In genomic region chr10:113273151-113273876, GRCh38 we compare ENCODE assay signal across 11 cellular contexts.
DNase-seq lines count a peak whose midpoint lies in the region; ATAC-seq and TF ChIP-seq lines count a peak whose summit lies in the region.
"Had no signal": no experiment of that assay in that cellular context is flagged by ENCODE, and none has a peak within 500 bp of the region (broad histone marks: within the 10 kb centered on the region; RNA-seq: fewer than 3 reads in every experiment).

No MANE protein-coding gene starts in this region.

- H3K4me1 ChIP-seq in mesenchymal stem cell (ENCODE audit: control insufficient read depth, insufficient read depth, low read depth, low read length) (peaks cover 16% of the 10 kb centered on the region), thyroid gland (no peaks in the 10 kb centered on the region)
- H3K4me1 ChIP-seq: breast epithelium had no signal

- H3K27me3 ChIP-seq in mesenchymal stem cell (ENCODE audit: control insufficient read depth in 1 of 2, insufficient read depth in 1 of 2, low read length in 2 of 2) (no peaks in the 10 kb centered on the region), thyroid gland (no peaks in the 10 kb centered on the region)
- H3K27me3 ChIP-seq: breast epithelium had no signal

- peak overlapping the region; percentile 71 for H3K9ac ChIP-seq in mesenchymal stem cell (ENCODE audit: low read length)

- H4K91ac ChIP-seq in mesenchymal stem cell (ENCODE audit: low read length): no peak overlapping the region

- no peak overlapping the region for H3K23ac ChIP-seq in mesenchymal stem cell (ENCODE audit: low read length in 2 of 2)

- peak overlapping the region; percentile 39 for H3K4me2 ChIP-seq in mesenchymal stem cell (ENCODE audit: low read length, poor library complexity, severe bottlenecking)

- TF ChIP-seq CTCF in thyroid gland (IDR thresholded peaks at IDR 0.05): no peak

- H2AK5ac ChIP-seq in mesenchymal stem cell (ENCODE audit: low read length, severe bottlenecking): no peak overlapping the region

- H2BK12ac ChIP-seq in mesenchymal stem cell (ENCODE audit: low read length in 2 of 2): peak overlapping the region in 1 of 2 experiments; percentile 2

- no peak overlapping the region for H3K14ac ChIP-seq in mesenchymal stem cell (ENCODE audit: low read length in 2 of 2)

- H3K4me3 ChIP-seq in mesenchymal stem cell (ENCODE audit: insufficient read depth in 1 of 2, low read depth in 1 of 2, low read length in 2 of 2) (peak overlapping the region in 1 of 2 experiments; percentile 11), thyroid gland (replicated peaks in 1 of 3) (no peak overlapping the region)

- DNase-seq in MV-4-11 (lab: John Stamatoyannopoulos, UW) (peak; percentile 92), ecto neural progenitor cell (ENCODE audit: low spot score) (peak; percentile 61), mesenchymal stem cell (peak; percentile 18), thyroid gland (peak; percentile 5 to 7), NCI-H1417 (lab: John Stamatoyannopoulos, UW) (no peak), NCI-H2081 treated with DMSO at 0.1 percent for 48 hours (lab: John Stamatoyannopoulos, UW) (no peak), RPMI8226 (no peak)
- DNase-seq: activated CD4-positive, alpha-beta T cell treated with anti-CD3 and anti-CD28 coated beads, Interleukin-2, amount 50 U/mL, for 1 hour; NCI-H748 treated with DMSO at 0.1 percent for 48 hours had no signal

- H4K8ac ChIP-seq in mesenchymal stem cell (ENCODE audit: low read length): peak overlapping the region; percentile 20

- WGBS in mesenchymal stem cell: 16% methylated on average over 19 of the region's 19 CpGs
- 48 to 62% methylated on average over 19 of the region's 19 CpGs for WGBS in thyroid gland, 2 donors

- H2BK5ac ChIP-seq in mesenchymal stem cell (ENCODE audit: low read depth, low read length, poor library complexity, severe bottlenecking): peak overlapping the region; percentile 8

- intact Hi-C loops in thyroid gland (cut with DNase I): no loop called here

- peak overlapping the region; percentile 25 to 61 for H3K18ac ChIP-seq in mesenchymal stem cell (ENCODE audit: low read depth in 1 of 2, low read length in 2 of 2)

- H3K27ac ChIP-seq in mesenchymal stem cell (ENCODE audit: low read length, poor library complexity, severe bottlenecking) (peak overlapping the region; percentile 87), thyroid gland (peak overlapping the region in 1 of 3 donors; percentile 75)

- peak overlapping the region; percentile 0 for H2BK15ac ChIP-seq in mesenchymal stem cell (ENCODE audit: low read depth, poor library complexity, severe bottlenecking)

- H2AFZ ChIP-seq in mesenchymal stem cell (ENCODE audit: low read depth, low read length): peak overlapping the region; percentile 73

- H3K36me3 ChIP-seq in mesenchymal stem cell (ENCODE audit: control insufficient read depth in 1 of 2, insufficient read depth in 2 of 2, low read depth in 1 of 2, low read length in 2 of 2) (no peaks in the 10 kb centered on the region), thyroid gland (no peaks in the 10 kb centered on the region)
- H3K36me3 ChIP-seq: breast epithelium had no signal

- H2BK120ac ChIP-seq in mesenchymal stem cell (ENCODE audit: low read depth, low read length): no peak overlapping the region

- no peaks in the 10 kb centered on the region for H3K79me1 ChIP-seq in mesenchymal stem cell (replicated peaks; ENCODE audit: low read length, poor library complexity, severe bottlenecking)

- no peak for ATAC-seq in HG02852 (IDR thresholded peaks at IDR 0.05; ENCODE audit: unreplicated experiment)

- peaks cover 23% of the 10 kb centered on the region for H3K9me3 ChIP-seq in mesenchymal stem cell (ENCODE audit: control insufficient read depth, low read length)
- no peaks in the 10 kb centered on the region for H3K9me3 ChIP-seq in thyroid gland

- no peak overlapping the region for H3K4ac ChIP-seq in mesenchymal stem cell (ENCODE audit: low read depth in 1 of 2, low read length in 2 of 2)

- TF ChIP-seq POLR2A in thyroid gland (IDR thresholded peaks at IDR 0.05): no peak

Comparison
In these comparisons a context has a peak if more than half of its experiments do, and no peak if none do; other contexts are left out.
1. DNase-seq: peak in MV-4-11 (single experiment), ecto neural progenitor cell (single experiment), mesenchymal stem cell (single experiment) and thyroid gland (2 of 2); none in NCI-H1417 (0 of 3), NCI-H2081 treated with DMSO at 0.1 percent for 48 hours (single experiment) and RPMI8226 (single experiment).